Comparison of ENCODE assay signal across 28 cellular contexts in genomic region chr19:1657632-1658445, GRCh38. TPM values are rescaled to one million over a fixed set of nuclear protein-coding genes. Genes with fewer than 3 reads are reported as not detected.
DNase-seq lines count a peak whose midpoint lies in the region; ATAC-seq, FAIRE-seq and TF ChIP-seq lines count a peak whose summit lies in the region.
"Had no signal": no experiment of that assay in that cellular context is flagged by ENCODE, and none has a peak within 500 bp of the region (broad histone marks: within the 10 kb centered on the region; RNA-seq: fewer than 3 reads in every experiment).

No MANE protein-coding gene starts in this region.

- H3K36me3 ChIP-seq in RWPE2 (ENCODE audit: low read depth) (no peaks in the 10 kb centered on the region), kidney (ENCODE audit: control insufficient read depth in 1 of 2, insufficient read depth in 2 of 2, low read length in 2 of 2) (no peaks in the 10 kb centered on the region), vagina (no peaks in the 10 kb centered on the region)
- H3K36me3 ChIP-seq: cardiac muscle cell, thoracic aorta had no signal

- TF ChIP-seq CTCF in Calu3 (IDR thresholded peaks at IDR 0.05; ENCODE audit: unreplicated experiment) = no peak
- TF ChIP-seq CTCF in RWPE2 (IDR thresholded peaks at IDR 0.05; ENCODE audit: poor library complexity, severe bottlenecking) = no peak
- no peak for TF ChIP-seq CTCF in kidney (IDR thresholded peaks at IDR 0.05; ENCODE audit: borderline replicate concordance, extremely low read depth, insufficient read depth)
- no peak for TF ChIP-seq CTCF in vagina (IDR thresholded peaks at IDR 0.05)

- CTCF ChIA-PET in Calu3 (lab: Charles Lee) = interaction anchor here (0.7 kb wide), 3 partner anchors 14 to 186 kb away, joined by 3 to 9 read pairs (median 3); no protein-coding TSS in a partner anchor

- H3K4me3 ChIP-seq in RWPE2 (ENCODE audit: severe bottlenecking) (no peak overlapping the region), kidney (ENCODE audit: low read length in 2 of 2) (no peak overlapping the region), vagina (no peak overlapping the region)
- H3K4me3 ChIP-seq: cardiac muscle cell, GM23338, psoas muscle, thoracic aorta had no signal

- FAIRE-seq in kidney (lab: Jason Lieb, UNC) = no peak
- FAIRE-seq: D721Med, endometrium, TTC549 had no signal

- peaks cover 20% of the 10 kb centered on the region for H3K36me3 Mint-ChIP-seq in Calu3 (ENCODE audit: insufficient read depth, unreplicated experiment)
- H3K36me3 Mint-ChIP-seq in stimulated activated naive B cell treated with anti-CD40 and anti-IgM and Interleukin-4, amounts not matched to agents 10 μg/mL and 1 μg/mL and 100 μg/mL, for 72 hours = peaks cover 0 to 2% of the 10 kb centered on the region in 2 donors

- no peaks in the 10 kb centered on the region for H3K27me3 ChIP-seq in RWPE2 (ENCODE audit: insufficient read depth, poor library complexity, severe bottlenecking)
- H3K27me3 ChIP-seq in vagina = no peaks in the 10 kb centered on the region
- H3K27me3 ChIP-seq: cardiac muscle cell had no signal

- in situ Hi-C loops in KBM-7 (cut with MboI; ENCODE audit: low pct_unique_long_range_greater_than_20kb, low sequenced_read_pairs) = no loop called here

- peak overlapping the region; percentile 62 for H3K27ac Mint-ChIP-seq in Calu3 (ENCODE audit: unreplicated experiment)
- H3K27ac Mint-ChIP-seq in stimulated activated naive B cell treated with anti-CD40 and anti-IgM and Interleukin-4, amounts not matched to agents 10 μg/mL and 1 μg/mL and 100 μg/mL, for 72 hours = peak overlapping the region; percentile 81
- H3K27ac Mint-ChIP-seq: activated CD4-positive, alpha-beta T cell treated with anti-CD3 and anti-CD28 coated beads for 36 hours; GM23338; nephron had no signal

- peak overlapping the region; percentile 20 for H3K4me3 Mint-ChIP-seq in Calu3 (ENCODE audit: low read depth, unreplicated experiment)
- H3K4me3 Mint-ChIP-seq in stimulated activated naive B cell treated with anti-CD40 and anti-IgM and Interleukin-4, amounts not matched to agents 10 μg/mL and 1 μg/mL and 100 μg/mL, for 72 hours = no peak overlapping the region
- H3K4me3 Mint-ChIP-seq: activated CD4-positive, alpha-beta T cell treated with anti-CD3 and anti-CD28 coated beads for 36 hours; activated T-cell treated with anti-CD3 and anti-CD28 coated beads, Interleukin-2, amount 50 U/mL, for 4 hours; GM23338 had no signal

- H3K27ac ChIP-seq in RWPE2 (ENCODE audit: poor library complexity, severe bottlenecking) (no peak overlapping the region), kidney (ENCODE audit: low read depth in 2 of 2, low read length in 2 of 2) (no peak overlapping the region), vagina (no peak overlapping the region)
- H3K27ac ChIP-seq: cardiac muscle cell, KMS-11, psoas muscle, thoracic aorta had no signal

- intact Hi-C loops in Calu3 (cut with micrococcal nuclease; ENCODE audit: unreplicated experiment) = no loop called here
- intact Hi-C loops in kidney (cut with DNase I) = no loop called here
- intact Hi-C loops in vagina (cut with DNase I) = no loop called here

- H3K9ac ChIP-seq in kidney (ENCODE audit: low read length in 2 of 2) = no peak overlapping the region
- H3K9ac ChIP-seq: KMS-11 had no signal

- H3K9me3 ChIP-seq in RWPE2 (ENCODE audit: severe bottlenecking) (no peaks in the 10 kb centered on the region), kidney (ENCODE audit: control insufficient read depth in 1 of 2, low read length in 2 of 2) (no peaks in the 10 kb centered on the region), vagina (no peaks in the 10 kb centered on the region)
- H3K9me3 ChIP-seq: psoas muscle, thoracic aorta had no signal

- H3K4me1 ChIP-seq in RWPE2 (ENCODE audit: insufficient read depth, poor library complexity, severe bottlenecking) (no peaks in the 10 kb centered on the region), kidney (ENCODE audit: control insufficient read depth in 1 of 2, insufficient read depth in 1 of 2, low read depth in 1 of 2, low read length in 2 of 2) (no peaks in the 10 kb centered on the region), vagina (peaks cover 8% of the 10 kb centered on the region)
- H3K4me1 ChIP-seq: psoas muscle had no signal

- ATAC-seq in RWPE2 (ENCODE audit: low read depth) (no peak), HG02885 (IDR thresholded peaks at IDR 0.05; ENCODE audit: poor library complexity, unreplicated experiment) (no peak)
- no peak for ATAC-seq in stimulated activated naive B cell treated with anti-CD40 and anti-IgM and Interleukin-4, amounts not matched to agents 10 μg/mL and 1 μg/mL and 100 μg/mL, for 72 hours (replicated peaks)
- ATAC-seq: activated CD4-positive, alpha-beta T cell treated with anti-CD3 and anti-CD28 coated beads for 36 hours; activated T-cell treated with anti-CD3 and anti-CD28 coated beads, Interleukin-2, amount 50 U/mL, for 4 hours; GM23338; left lobe of liver; psoas muscle had no signal

- no peak for TF ChIP-seq POLR2A in vagina (IDR thresholded peaks at IDR 0.05)

- BruUV-seq in Calu3 (replicated peaks; lab: Mats Ljungman, UMichigan) = no TSS peak

- H3K9me3 Mint-ChIP-seq in Calu3 (ENCODE audit: low read depth, unreplicated experiment) = no peaks in the 10 kb centered on the region
- peaks cover 3 to 5% of the 10 kb centered on the region in 2 donors for H3K9me3 Mint-ChIP-seq in stimulated activated naive B cell treated with anti-CD40 and anti-IgM and Interleukin-4, amounts not matched to agents 10 μg/mL and 1 μg/mL and 100 μg/mL, for 72 hours
- H3K9me3 Mint-ChIP-seq: activated T-cell treated with anti-CD3 and anti-CD28 coated beads, Interleukin-2, amount 50 U/mL, for 4 hours; nephron had no signal

- DNase-seq in Calu3 = peak; percentile 90
- DNase-seq in RWPE2 (ENCODE audit: low spot score) = peak; percentile 54
- DNase-seq in kidney = peak; percentile 72
- DNase-seq in stimulated activated naive B cell treated with anti-CD40 and anti-IgM and Interleukin-4, amounts not matched to agents 10 μg/mL and 1 μg/mL and 100 μg/mL, for 72 hours = no peak
- no peak for DNase-seq in MV-4-11 (lab: John Stamatoyannopoulos, UW)
- DNase-seq in KBM-7 = no peak
- no peak for DNase-seq in vagina (ENCODE audit: extremely low spot score in 2 of 2)
- DNase-seq: activated CD4-positive, alpha-beta T cell treated with anti-CD3 and anti-CD28 coated beads for 36 hours; activated naive CD4-positive, alpha-beta T cell treated with Interleukin-2 at 50 U/mL for 16 hours; activated T-cell treated with anti-CD3 and anti-CD28 coated beads, Interleukin-2, amount 50 U/mL, for 4 hours; cortex of kidney; NCI-H1048; NCI-H187 treated with DMSO at 0.1 percent for 48 hours; NCI-H774; OCI-M1; SHP77 treated with DMSO at 0.1 percent for 48 hours; stimulated activated CD4-positive, alpha-beta T cell treated with anti-CD3 and anti-CD28 coated beads, Interleukin-1b, Interleukin-23, amount 100 ng/mL, for 48 hours had no signal

- H3K27me3 Mint-ChIP-seq in Calu3 (ENCODE audit: unreplicated experiment) = no peaks in the 10 kb centered on the region
- no peaks in the 10 kb centered on the region for H3K27me3 Mint-ChIP-seq in stimulated activated naive B cell treated with anti-CD40 and anti-IgM and Interleukin-4, amounts not matched to agents 10 μg/mL and 1 μg/mL and 100 μg/mL, for 72 hours
- H3K27me3 Mint-ChIP-seq: activated CD4-positive, alpha-beta T cell treated with anti-CD3 and anti-CD28 coated beads for 36 hours had no signal

- peaks cover 27% of the 10 kb centered on the region for H3K4me1 Mint-ChIP-seq in Calu3 (ENCODE audit: low read depth, unreplicated experiment)
- peaks cover 37 to 70% of the 10 kb centered on the region in 2 donors for H3K4me1 Mint-ChIP-seq in stimulated activated naive B cell treated with anti-CD40 and anti-IgM and Interleukin-4, amounts not matched to agents 10 μg/mL and 1 μg/mL and 100 μg/mL, for 72 hours
- H3K4me1 Mint-ChIP-seq: nephron had no signal

RNA-seq across cellular contexts. Expression of gene TCF3, which starts 5.4 kb away (rescaled TPM):
- total RNA-seq in Calu3 (2022) (102 and 110 TPM in 2 replicates), kidney (50.2 TPM), vagina (26.0 TPM)
- polyA plus RNA-seq in kidney (ENCODE audit: insufficient read depth, low read depth, low replicate concordance) = 20.3 TPM

RNA-seq across cellular contexts. Expression of gene UQCR11, which starts 52.6 kb away (rescaled TPM):
- total RNA-seq in Calu3 (2022) = 148 and 149 TPM in 2 replicates
- total RNA-seq in kidney = 200 TPM
- 777 TPM for polyA plus RNA-seq in kidney (ENCODE audit: insufficient read depth, low read depth, low replicate concordance)
- total RNA-seq in vagina = 79.8 TPM

Comparison
In these comparisons a context has a peak if more than half of its experiments do, and no peak if none do; other contexts are left out.
1. DNase-seq: peak in Calu3 (single experiment), RWPE2 (single experiment) and kidney (single experiment); none in stimulated activated naive B cell treated with anti-CD40 and anti-IgM and Interleukin-4, amounts not matched to agents 10 μg/mL and 1 μg/mL and 100 μg/mL, for 72 hours (single experiment), MV-4-11 (single experiment), KBM-7 (single experiment) and vagina (0 of 2).